8 cellular contexts compared by ENCODE assay signal in the genomic region with DNA sequence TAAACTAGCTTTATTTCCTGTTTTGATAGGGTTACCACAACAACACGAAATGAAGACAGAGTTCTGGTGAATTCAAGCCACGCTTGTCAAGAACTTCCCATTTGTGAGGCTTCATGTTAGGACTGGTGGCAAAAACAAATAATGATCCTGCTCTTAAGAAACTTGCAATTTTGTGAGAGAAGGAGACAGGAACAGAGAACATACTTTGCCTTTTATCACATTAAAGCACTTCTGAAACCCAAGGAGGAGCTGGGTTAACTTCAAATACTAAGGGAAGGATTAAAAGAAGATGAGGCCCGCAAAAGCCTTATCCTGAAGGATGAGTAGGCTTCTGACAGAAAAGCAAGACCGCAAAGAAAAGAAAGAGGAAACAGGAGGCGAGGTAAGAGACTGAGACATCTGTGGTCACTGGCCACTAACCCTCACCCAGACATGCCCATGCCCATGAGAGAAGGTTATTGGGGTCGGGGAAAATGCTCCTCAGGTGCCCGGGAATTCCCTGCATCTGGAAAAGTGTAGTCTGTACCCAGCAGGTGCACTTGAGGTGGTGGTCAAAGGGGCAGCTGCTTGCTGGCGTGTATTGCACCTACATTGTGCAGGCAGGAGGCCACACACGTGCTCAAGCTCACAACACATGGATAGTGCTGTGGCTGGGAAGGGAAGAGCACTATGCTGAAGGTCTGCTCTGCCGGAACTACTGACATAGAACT. TPM values are rescaled to one million over a fixed set of nuclear protein-coding genes. Genes with fewer than 3 reads are reported as not detected.
A peak's percentile ranks its signal among the peaks of the same experiment; 100 is the strongest.
DNase-seq lines count a peak whose midpoint lies in the region; ATAC-seq and TF ChIP-seq lines count a peak whose summit lies in the region.

No MANE protein-coding gene starts in this region.

- DNase-seq in Ammon's horn (ENCODE audit: low spot score) (peak; percentile 60), GM20000 (ENCODE audit: low spot score) (peak; percentile 65), Panc1 (ENCODE audit: low read depth, low spot score) (peak; percentile 32), brain pericyte (ENCODE audit: low read depth, low spot score) (peak; percentile 68), left lobe of liver (ENCODE audit: low spot score) (no peak), suprapubic skin (ENCODE audit: low spot score in 2 of 2) (no peak), DMS 273 (lab: John Stamatoyannopoulos, UW; ENCODE audit: unreplicated experiment) (no peak), occipital lobe (lab: John Stamatoyannopoulos, UW) (no peak)

- no peaks in the 10 kb centered on the region for H3K9me3 ChIP-seq in Panc1 (ENCODE audit: control insufficient read depth, insufficient read depth, low read depth, low read length)
- no peaks in the 10 kb centered on the region for H3K9me3 ChIP-seq in suprapubic skin

- no peak overlapping the region for H3K27ac ChIP-seq in Panc1 (ENCODE audit: low read length)
- H3K27ac ChIP-seq in suprapubic skin: peak overlapping the region; percentile 34

- intact Hi-C loops in Panc1 (cut with micrococcal nuclease; ENCODE audit: unreplicated experiment): no loop called here

- in situ Hi-C loops in Panc1 (cut with HindIII; ENCODE audit: low pct_unique_long_range_greater_than_20kb, low sequenced_read_pairs): loop anchor here (25.0 kb wide), 1 partner anchor 120 kb away; no protein-coding TSS in a partner anchor

- H3K4me1 ChIP-seq in Panc1 (ENCODE audit: control insufficient read depth, insufficient read depth, low read length) (peaks cover 6% of the 10 kb centered on the region), suprapubic skin (peaks cover 46% of the 10 kb centered on the region)

- TF ChIP-seq EP300 in suprapubic skin (IDR thresholded peaks at IDR 0.05): no peak

- no peak overlapping the region for H3K4me3 ChIP-seq in Panc1 (ENCODE audit: low read depth in 2 of 2, low read length in 2 of 2)
- H3K4me3 ChIP-seq in suprapubic skin: no peak overlapping the region

- CTCF ChIA-PET in Panc1 (lab: Charles Lee): no interaction called here

- ATAC-seq in Panc1 (peak; percentile 63; the same call in 1 of the 2 replicates), left lobe of liver (peak; percentile 60)

- no peaks in the 10 kb centered on the region for H3K36me3 ChIP-seq in Panc1 (ENCODE audit: control insufficient read depth, insufficient read depth, low read length)
- H3K36me3 ChIP-seq in suprapubic skin: no peaks in the 10 kb centered on the region

- POLR2A ChIA-PET in Panc1 (lab: Charles Lee): no interaction called here

- TF ChIP-seq POLR2A in suprapubic skin (IDR thresholded peaks at IDR 0.05): no peak

- H3K27me3 ChIP-seq in Panc1 (ENCODE audit: control insufficient read depth, insufficient read depth, low read length) (no peaks in the 10 kb centered on the region), suprapubic skin (no peaks in the 10 kb centered on the region)

- no peak for TF ChIP-seq CTCF in GM20000 (IDR thresholded peaks at IDR 0.05; ENCODE audit: extremely low read depth, missing control alignments)
- no peak for TF ChIP-seq CTCF in Panc1 (IDR thresholded peaks at IDR 0.05)
- TF ChIP-seq CTCF in suprapubic skin (IDR thresholded peaks at IDR 0.05): no peak

- WGBS in suprapubic skin: 41% methylated on average over 10 of the region's 10 CpGs

- BruUV-seq in Panc1 (replicated peaks; lab: Mats Ljungman, UMichigan): no TSS peak

RNA-seq across cellular contexts. Expression of a gene that starts 50.5 kb away (rescaled TPM):
- total RNA-seq in Panc1 (2021; ENCODE audit: unreplicated experiment) (122 TPM), left lobe of liver (54.3 TPM), suprapubic skin (10 to 100 TPM; 51.3 to 77.8 (median 66.0) TPM), occipital lobe (76.0 TPM)
- polyA plus RNA-seq in Panc1 (2012; ENCODE audit: insufficient read length): 66.1 TPM

Comparison
In these comparisons a context has a peak if more than half of its experiments do, and no peak if none do; other contexts are left out.
1. DNase-seq: peak in Ammon's horn (single experiment), GM20000 (single experiment), Panc1 (single experiment) and brain pericyte (single experiment); none in left lobe of liver (single experiment), suprapubic skin (0 of 2), DMS 273 (single experiment) and occipital lobe (single experiment).